18 cellular contexts compared by ENCODE assay signal in the genomic region with DNA sequence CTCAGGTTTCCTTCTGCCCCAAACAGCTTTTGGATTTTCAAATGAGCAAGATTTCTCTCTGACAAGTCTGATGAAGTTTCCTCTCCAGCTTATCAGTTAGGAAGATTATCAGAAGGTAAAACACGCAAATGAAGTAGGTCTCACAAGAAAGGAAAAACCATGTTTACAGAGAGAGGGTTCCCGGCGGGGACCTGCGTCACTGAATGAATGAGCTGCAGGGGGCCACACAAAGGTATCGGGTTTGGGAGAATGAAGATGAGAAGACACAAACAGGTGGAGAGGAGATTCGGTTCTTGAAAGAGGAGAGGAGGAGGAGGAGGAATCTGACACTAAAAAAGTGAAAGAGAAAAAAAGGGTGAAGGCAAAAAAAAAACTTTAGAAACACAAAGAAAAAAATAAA.
DNase-seq lines count a peak whose midpoint lies in the region; ATAC-seq and TF ChIP-seq lines count a peak whose summit lies in the region.
"Had no signal": no experiment of that assay in that cellular context is flagged by ENCODE, and none has a peak within 500 bp of the region (broad histone marks: within the 10 kb centered on the region; RNA-seq: fewer than 3 reads in every experiment).

No MANE protein-coding gene starts in this region.

- no peaks in the 10 kb centered on the region for H4K20me1 ChIP-seq in BLaER1 treated with 17β-estradiol and CSF1 and Interleukin-3, amounts not matched to agents 10 nM and 100 nM

- POLR2A ChIA-PET in WTC11 (lab: Charles Lee) = no interaction called here

- H3K27me3 Mint-ChIP-seq in WTC11 (ENCODE audit: low read depth) = no peaks in the 10 kb centered on the region

- CTCF ChIA-PET in WTC11 (lab: Charles Lee) = interaction anchor here (1.2 to 1.4 kb wide), 2 partner anchors 92 to 153 kb away, joined by 4 to 7 read pairs; no protein-coding TSS in a partner anchor

- 0 out of 22 replicates have a peak overlapping the region, but pooled peaks of 1 of the 11 experiments have one; percentile 13 for H3K9ac ChIP-seq in BLaER1 treated with 17β-estradiol and CSF1 and Interleukin-3, amounts not matched to agents 10 nM and 100 nM
- no peak overlapping the region for H3K9ac ChIP-seq in HUES6 (ENCODE audit: low read length)
- no peak overlapping the region for H3K9ac ChIP-seq in iPS-18a (ENCODE audit: low read length)

- H3K36me3 Mint-ChIP-seq in WTC11 = no peaks in the 10 kb centered on the region
- H3K36me3 Mint-ChIP-seq: CD14-positive monocyte had no signal

- peak; percentile 48; the same call in 1 of the 2 replicates for ATAC-seq in WTC11
- no peak for ATAC-seq in HG03135 (IDR thresholded peaks at IDR 0.05; ENCODE audit: unreplicated experiment)
- no peak for ATAC-seq in GM21515 (IDR thresholded peaks at IDR 0.05; ENCODE audit: unreplicated experiment)
- ATAC-seq in GM18520 (IDR thresholded peaks at IDR 0.05; ENCODE audit: unreplicated experiment) = no peak
- ATAC-seq: Panc1 had no signal

- TF ChIP-seq CTCF in WTC11 (IDR thresholded peaks at IDR 0.05) = no peak

- no peaks in the 10 kb centered on the region for H3K9me3 Mint-ChIP-seq in WTC11
- H3K9me3 Mint-ChIP-seq: CD14-positive monocyte had no signal

- H3K4me1 ChIP-seq in BLaER1 treated with 17β-estradiol and CSF1 and Interleukin-3, amounts not matched to agents 10 nM and 100 nM = peaks cover 27 to 70% (median 29%) of the 10 kb centered on the region in 10 experiments
- peaks cover 48% of the 10 kb centered on the region for H3K4me1 ChIP-seq in HUES6 (ENCODE audit: control insufficient read depth, insufficient read depth, low read length)
- peaks cover 57% of the 10 kb centered on the region for H3K4me1 ChIP-seq in iPS-18a (ENCODE audit: control insufficient read depth, low read depth, low read length)

- no peak overlapping the region for H3K27ac ChIP-seq in BLaER1 treated with 17β-estradiol and CSF1 and Interleukin-3, amounts not matched to agents 10 nM and 100 nM
- H3K27ac ChIP-seq in HUES6 (ENCODE audit: low read depth, low read length) = 0 out of 2 replicates have a peak overlapping the region, but pooled peaks have one; percentile 16
- H3K27ac ChIP-seq in iPS-18a (ENCODE audit: low read length) = peak overlapping the region; percentile 44
- H3K27ac ChIP-seq: HL-60 had no signal

- peak overlapping the region; percentile 87 for H3K27ac Mint-ChIP-seq in WTC11

- no peak overlapping the region for H3K4me3 ChIP-seq in BLaER1 treated with 17β-estradiol and CSF1 and Interleukin-3, amounts not matched to agents 10 nM and 100 nM
- H3K4me3 ChIP-seq in HUES6 (ENCODE audit: low read depth, low read length) = no peak overlapping the region
- peak overlapping the region; percentile 21 for H3K4me3 ChIP-seq in iPS-18a (ENCODE audit: low read length)
- H3K4me3 ChIP-seq: HAP-1 had no signal

- peaks cover 0 to 14% (median 0%) of the 10 kb centered on the region in 11 experiments; a peak in 5 of 22 replicates for H3K27me3 ChIP-seq in BLaER1 treated with 17β-estradiol and CSF1 and Interleukin-3, amounts not matched to agents 10 nM and 100 nM
- no peaks in the 10 kb centered on the region for H3K27me3 ChIP-seq in HUES6 (ENCODE audit: control insufficient read depth, insufficient read depth, low read length)
- no peaks in the 10 kb centered on the region for H3K27me3 ChIP-seq in iPS-18a (ENCODE audit: control insufficient read depth, insufficient read depth, low read length)

- H3K4me1 Mint-ChIP-seq in WTC11 = peaks cover 69% of the 10 kb centered on the region

- H3K4me2 ChIP-seq in BLaER1 treated with 17β-estradiol and CSF1 and Interleukin-3, amounts not matched to agents 10 nM and 100 nM = peak overlapping the region; percentile 44 to 73 (median 64)

- H3K4me3 Mint-ChIP-seq in WTC11 = peak overlapping the region; percentile 18

- H3K36me3 ChIP-seq in BLaER1 treated with 17β-estradiol and CSF1 and Interleukin-3, amounts not matched to agents 10 nM and 100 nM = peaks cover 0 to 4% (median 0%) of the 10 kb centered on the region in 11 experiments; a peak in 1 of 22 replicates
- H3K36me3 ChIP-seq in HUES6 (ENCODE audit: control insufficient read depth, insufficient read depth, low read length) (no peaks in the 10 kb centered on the region), iPS-18a (ENCODE audit: control insufficient read depth, low read depth, low read length) (no peaks in the 10 kb centered on the region)
- H3K36me3 ChIP-seq: HAP-1 had no signal

- DNase-seq in WTC11 (ENCODE audit: low spot score) (peak; percentile 46), hepatic stellate cell (ENCODE audit: low spot score) (no peak)
- DNase-seq: KG1, NCI-H1048, NCI-H1694 treated with DMSO at 0.1 percent for 48 hours, NCI-H2171 treated with DMSO at 0.1 percent for 48 hours, NCI-H510A, NCI-H82 had no signal

- no peaks in the 10 kb centered on the region for H3K9me3 ChIP-seq in BLaER1 treated with 17β-estradiol and CSF1 and Interleukin-3, amounts not matched to agents 10 nM and 100 nM (replicated peaks in 1 of 11)
- no peaks in the 10 kb centered on the region for H3K9me3 ChIP-seq in HUES6 (ENCODE audit: control insufficient read depth, insufficient read depth, low read depth, low read length)
- H3K9me3 ChIP-seq in iPS-18a (ENCODE audit: control insufficient read depth, low read depth, low read length) = no peaks in the 10 kb centered on the region
- H3K9me3 ChIP-seq: HAP-1 had no signal

TF ChIP-seq in WTC11, 78 proteins besides CTCF, POLR2A, EP300 and RAD21:
- no peak for TF ChIP-seq NFYB (CRISPR knock-in tag; conservative IDR thresholded peaks at IDR 0.05; ENCODE audit: low read depth)
- peak; percentile 90 for TF ChIP-seq ZNF423 (CRISPR knock-in tag; IDR thresholded peaks at IDR 0.05)

Comparison
In these comparisons a context has a peak if more than half of its experiments do, and no peak if none do; other contexts are left out.
1. H3K27ac ChIP-seq: peak in HUES6 (single experiment) and iPS-18a (single experiment); none in BLaER1 treated with 17β-estradiol and CSF1 and Interleukin-3, amounts not matched to agents 10 nM and 100 nM (0 of 11).